ENCODE assay signal across 8 cellular contexts in the genomic region with DNA sequence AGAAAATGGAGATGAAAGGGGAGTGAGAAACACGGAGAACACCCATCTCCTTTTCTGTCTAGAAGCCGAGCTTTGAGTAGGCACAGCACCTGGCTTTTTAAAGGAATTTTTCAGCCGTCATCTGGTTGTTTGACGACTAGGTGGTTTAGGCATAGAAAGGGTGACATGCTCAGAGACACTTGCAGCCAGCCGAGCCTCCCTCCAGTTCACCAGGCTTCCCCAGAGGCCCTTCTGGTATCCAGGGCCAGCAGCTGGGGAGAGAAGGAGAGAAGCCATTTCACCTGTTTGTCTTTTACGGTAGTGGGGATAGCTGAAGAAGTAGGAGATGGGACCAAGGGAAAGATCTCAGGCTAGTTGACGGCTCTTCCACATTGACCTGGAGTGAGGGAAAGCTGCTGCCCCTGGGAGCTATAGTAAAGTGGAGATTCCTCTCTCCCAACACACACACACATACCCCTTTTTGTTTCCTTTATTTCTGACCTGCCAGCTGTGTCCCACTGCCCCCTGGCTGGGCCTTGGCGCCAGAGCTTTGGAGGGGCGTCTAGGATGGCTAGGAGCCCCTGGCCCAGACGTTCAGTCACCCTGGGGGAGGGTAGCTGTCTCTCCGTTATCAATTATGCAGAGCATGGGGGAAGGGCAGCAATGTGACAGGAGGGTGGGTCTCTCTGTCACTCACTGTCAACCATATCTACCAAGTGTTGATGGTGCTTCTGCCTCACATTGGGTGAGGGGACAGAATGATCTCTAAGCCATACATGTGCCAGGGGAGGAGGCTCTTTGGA. TPM values are rescaled to one million over a fixed set of nuclear protein-coding genes. Genes with fewer than 3 reads are reported as not detected.
DNase-seq lines count a peak whose midpoint lies in the region; ATAC-seq and TF ChIP-seq lines count a peak whose summit lies in the region.

No MANE protein-coding gene starts in this region.

- BruUV-seq in PC-9 (replicated peaks; lab: Mats Ljungman, UMichigan): no TSS peak

- peaks cover 56% of the 10 kb centered on the region for H3K4me1 Mint-ChIP-seq in GM23338

- no peaks in the 10 kb centered on the region for H3K9me2 ChIP-seq in GM23338 (ENCODE audit: insufficient read depth)
- no peaks in the 10 kb centered on the region for H3K9me2 ChIP-seq in PC-9 (ENCODE audit: insufficient read depth)

- peaks cover 8% of the 10 kb centered on the region; the same call in 1 of the 2 replicates for H4K20me1 ChIP-seq in GM23338 (replicated peaks; ENCODE audit: insufficient read depth)
- H4K20me1 ChIP-seq in PC-9 (ENCODE audit: insufficient read depth): no peaks in the 10 kb centered on the region

- H3K36me3 Mint-ChIP-seq in GM23338 (ENCODE audit: low read depth): peaks cover 3% of the 10 kb centered on the region; the same call in 2 of the 3 replicates

- no peaks in the 10 kb centered on the region for H3K27me3 ChIP-seq in GM23338 (ENCODE audit: insufficient read depth)
- no peaks in the 10 kb centered on the region for H3K27me3 ChIP-seq in PC-9 (ENCODE audit: insufficient read depth, low read depth)
- no peaks in the 10 kb centered on the region for H3K27me3 ChIP-seq in esophagus squamous epithelium
- no peaks in the 10 kb centered on the region for H3K27me3 ChIP-seq in psoas muscle (ENCODE audit: insufficient read depth in 3 of 3, low read length in 2 of 3)
- no peaks in the 10 kb centered on the region for H3K27me3 ChIP-seq in aorta (ENCODE audit: control insufficient read depth in 1 of 2, insufficient read depth in 2 of 2, low read length in 1 of 2)

- H2AFZ ChIP-seq in GM23338 (peak overlapping the region; percentile 92), PC-9 (peak overlapping the region; percentile 92)

- peak overlapping the region; percentile 82 for H3K4me3 ChIP-seq in GM23338
- peak overlapping the region; percentile 64 for H3K4me3 ChIP-seq in PC-9
- H3K4me3 ChIP-seq in esophagus squamous epithelium: peak overlapping the region; percentile 46 to 72 (median 66)
- H3K4me3 ChIP-seq in psoas muscle: peak overlapping the region; percentile 70
- no peak overlapping the region for H3K4me3 ChIP-seq in aorta (ENCODE audit: low read length in 2 of 2)

- POLR2A ChIA-PET in PC-9 (lab: Charles Lee; ENCODE audit: unreplicated experiment): interaction anchor here (0.6 to 0.7 kb wide), 3 partner anchors 77 to 679 kb away, joined by 4 to 22 read pairs (median 5); no protein-coding TSS in a partner anchor

- 27 to 36% methylated on average over 7 to 10 of the region's 11 CpGs for WGBS in esophagus squamous epithelium, 2 donors
- WGBS in psoas muscle, 3 donors: 31 to 40% (median 31%) methylated on average over 11 of the region's 11 CpGs
- WGBS in aorta, 2 donors: 20% methylated on average over 11 of the region's 11 CpGs

- H3K27ac ChIP-seq in GM23338 (ENCODE audit: low read depth): peak overlapping the region; percentile 88
- H3K27ac ChIP-seq in PC-9: no peak overlapping the region
- peak overlapping the region; percentile 69 to 89 (median 86) for H3K27ac ChIP-seq in esophagus squamous epithelium
- peak overlapping the region; percentile 48 for H3K27ac ChIP-seq in psoas muscle
- H3K27ac ChIP-seq in aorta (ENCODE audit: low read depth in 1 of 2, low read length in 2 of 2): peak overlapping the region in 1 of 2 donors; percentile 41

- DNase-seq in GM23338 (ENCODE audit: low spot score) (peak; percentile 40), PC-9 (peak in 1 of 2 experiments; percentile 6), esophagus squamous epithelium (lab: John Stamatoyannopoulos, UW) (no peak), psoas muscle (no peak), aorta (no peak), HuH-7 (ENCODE audit: low spot score) (no peak)

- H3K4me1 ChIP-seq in GM23338 (ENCODE audit: insufficient read depth) (peaks cover 35% of the 10 kb centered on the region), PC-9 (replicated peaks; ENCODE audit: insufficient read depth) (peaks cover 25% of the 10 kb centered on the region; the same call in 1 of the 2 replicates), esophagus squamous epithelium (peaks cover 14 to 64% (median 26%) of the 10 kb centered on the region in 3 donors), psoas muscle (no peaks in the 10 kb centered on the region), aorta (ENCODE audit: control insufficient read depth in 1 of 2, insufficient read depth in 2 of 2, low read length in 2 of 2) (peaks cover 0 to 2% of the 10 kb centered on the region in 2 donors)

- peaks cover 2% of the 10 kb centered on the region; the same call in 2 of the 3 replicates for H3K9me3 Mint-ChIP-seq in GM23338

- H3K79me2 ChIP-seq in GM23338 (replicated peaks; ENCODE audit: insufficient read depth) (peaks cover 17% of the 10 kb centered on the region; the same call in 1 of the 2 replicates), PC-9 (ENCODE audit: low read depth) (no peaks in the 10 kb centered on the region)

- H3F3A ChIP-seq in GM23338 (replicated peaks; ENCODE audit: low read depth) (peaks cover 9% of the 10 kb centered on the region; the same call in 1 of the 2 replicates), PC-9 (ENCODE audit: insufficient read depth, low read depth) (peaks cover 29% of the 10 kb centered on the region)

- peaks cover 17% of the 10 kb centered on the region for H3K27me3 Mint-ChIP-seq in GM23338 (ENCODE audit: insufficient read depth, low read depth, poor library complexity)

- peak overlapping the region; percentile 98 for H3K4me2 ChIP-seq in GM23338
- peak overlapping the region; percentile 83 for H3K4me2 ChIP-seq in PC-9

- CTCF ChIA-PET in PC-9 (lab: Charles Lee): interaction anchor here (0.6 to 0.9 kb wide), 2 partner anchors 132 to 173 kb away, joined by 4 to 5 read pairs; a partner anchor contains a TSS

- ATAC-seq in GM23338 (no peak), psoas muscle (no peak), aorta (ENCODE audit: low FRiP score) (no peak), HG03135 (IDR thresholded peaks at IDR 0.05; ENCODE audit: unreplicated experiment) (no peak)
- no peak for ATAC-seq in activated CD4-positive, CD25-positive, alpha-beta regulatory T cell treated with anti-CD3 and anti-CD28 coated beads, Interleukin-2, amount 50 U/mL, for 24 hours

- H3K9me3 ChIP-seq in PC-9 (ENCODE audit: insufficient read depth, low read depth): no peaks in the 10 kb centered on the region
- no peaks in the 10 kb centered on the region for H3K9me3 ChIP-seq in esophagus squamous epithelium
- no peaks in the 10 kb centered on the region for H3K9me3 ChIP-seq in psoas muscle
- H3K9me3 ChIP-seq in aorta (ENCODE audit: control insufficient read depth, low read length): no peaks in the 10 kb centered on the region

- no peak for TF ChIP-seq POLR2A in esophagus squamous epithelium (IDR thresholded peaks at IDR 0.05)

- H3K36me3 ChIP-seq in GM23338 (ENCODE audit: insufficient read depth) (no peaks in the 10 kb centered on the region), PC-9 (ENCODE audit: low read depth) (no peaks in the 10 kb centered on the region), esophagus squamous epithelium (no peaks in the 10 kb centered on the region), psoas muscle (ENCODE audit: insufficient read depth in 1 of 2, low read depth in 1 of 2) (no peaks in the 10 kb centered on the region), aorta (ENCODE audit: control insufficient read depth in 1 of 2, insufficient read depth in 2 of 2, low read length in 1 of 2) (no peaks in the 10 kb centered on the region)

- peak overlapping the region; percentile 95 for H3K27ac Mint-ChIP-seq in GM23338

- intact Hi-C loops in PC-9 (cut with micrococcal nuclease; ENCODE audit: unreplicated experiment): no loop called here
- intact Hi-C loops in esophagus squamous epithelium (cut with DNase I): no loop called here
- intact Hi-C loops in psoas muscle (cut with DNase I): loop anchor here in 1 of 2 donors (5.0 kb wide), 1 partner anchor 36 kb away; no protein-coding TSS in a partner anchor
- intact Hi-C loops in aorta (cut with DNase I): no loop called here

- TF ChIP-seq CTCF in GM23338 (conservative IDR thresholded peaks at IDR 0.05; ENCODE audit: low read depth in 2 of 2) (peak in 1 of 2 experiments; percentile 26; a peak in 1 of 4 replicates), PC-9 (conservative IDR thresholded peaks at IDR 0.05) (no peak), esophagus squamous epithelium (IDR thresholded peaks at IDR 0.05) (no peak), psoas muscle (IDR thresholded peaks at IDR 0.05) (no peak)

- H3K4me3 Mint-ChIP-seq in GM23338: peak overlapping the region; percentile 92

RNA-seq across cellular contexts. Expression of a gene that starts 5.5 kb away (rescaled TPM):
- total RNA-seq in GM23338 (2014; rRNA removed; shearing (Covaris generic)): 15.6 and 17.9 TPM in 2 replicates
- polyA plus RNA-seq in GM23338 (2016; fragmentation: Nextera tagmentation; extraction: Ambion mirVana): 6.6 and 7.9 TPM in 2 replicates
- 14.7 and 18.3 TPM in 2 replicates for total RNA-seq in PC-9 (2021)
- 1 to 10 TPM in 3 of 4 donors, under 1 TPM in 1; 0.80 to 8.4 (median 2.7) TPM for total RNA-seq in esophagus squamous epithelium
- 1 to 10 TPM; 1.9 to 2.9 (median 2.3) TPM for total RNA-seq in psoas muscle
- polyA plus RNA-seq in psoas muscle: 1 to 10 TPM; 2.3 to 3.1 (median 3.0) TPM
- 10 to 100 TPM; 21.2 to 44.5 TPM for total RNA-seq in aorta
- 10 to 100 TPM in 1 of 2 donors, 1 to 10 TPM in 1; 3.6 to 68.4 TPM for polyA plus RNA-seq in aorta

RNA-seq across cellular contexts. Expression of a gene that starts 7.3 kb away (rescaled TPM):
- 55.7 and 83.4 TPM in 2 replicates for total RNA-seq in GM23338 (2014; rRNA removed; shearing (Covaris generic))
- polyA plus RNA-seq in GM23338 (2016; fragmentation: Nextera tagmentation; extraction: Ambion mirVana): 52.1 and 57.0 TPM in 2 replicates
- 47.8 and 53.3 TPM in 2 replicates for total RNA-seq in PC-9 (2021)
- total RNA-seq in esophagus squamous epithelium: 10 to 100 TPM; 19.5 to 25.9 (median 22.7) TPM
- 10 to 100 TPM in 2 of 4 donors, 1 to 10 TPM in 2; 7.6 to 10.8 (median 10.4) TPM for total RNA-seq in psoas muscle
- 10 to 100 TPM; 10.2 to 23.3 (median 21.2) TPM for polyA plus RNA-seq in psoas muscle
- total RNA-seq in aorta: 10 to 100 TPM; 11.5 to 22.5 TPM
- 10 to 100 TPM in 1 of 2 donors, 1 to 10 TPM in 1; 8.8 to 36.3 TPM for polyA plus RNA-seq in aorta

RNA-seq across cellular contexts. Expression of a gene that starts 13.5 kb away (rescaled TPM):
- total RNA-seq in GM23338 (2014; rRNA removed; shearing (Covaris generic)): 0.69 TPM in 1 of 2 replicates, not detected in the other
- 0.71 and 0.96 TPM in 2 replicates for polyA plus RNA-seq in GM23338 (2016; fragmentation: Nextera tagmentation; extraction: Ambion mirVana)
- not detected in 2 replicates for total RNA-seq in PC-9 (2021)
- total RNA-seq in esophagus squamous epithelium: under 1 TPM in 1 of 4 donors, not detected in 3; 0.70 TPM
- not detected for total RNA-seq in psoas muscle
- not detected for polyA plus RNA-seq in psoas muscle
- not detected for total RNA-seq in aorta
- 10 to 100 TPM in 1 of 2 donors, 1 to 10 TPM in 1; 5.1 to 14.4 TPM for polyA plus RNA-seq in aorta

RNA-seq across cellular contexts. Expression of a gene that starts 41.9 kb away (rescaled TPM):
- 676 and 713 TPM in 2 replicates for total RNA-seq in GM23338 (2014; rRNA removed; shearing (Covaris generic))
- polyA plus RNA-seq in GM23338 (2016; fragmentation: Nextera tagmentation; extraction: Ambion mirVana) (397 and 473 TPM in 2 replicates), psoas muscle (100 to 1,000 TPM; 254 to 469 (median 365) TPM), aorta (100 to 1,000 TPM; 510 to 513 TPM)
- total RNA-seq in PC-9 (2021) (668 and 833 TPM in 2 replicates), esophagus squamous epithelium (100 to 1,000 TPM; 202 to 400 (median 287) TPM), psoas muscle (100 to 1,000 TPM; 354 to 507 (median 439) TPM), aorta (100 to 1,000 TPM; 578 to 688 TPM)

RNA-seq across cellular contexts. Expression of a gene that starts 52.3 kb away (rescaled TPM):
- 70.5 and 120 TPM in 2 replicates for total RNA-seq in GM23338 (2014; rRNA removed; shearing (Covaris generic))
- 302 and 303 TPM in 2 replicates for polyA plus RNA-seq in GM23338 (2016; fragmentation: Nextera tagmentation; extraction: Ambion mirVana)
- 138 and 203 TPM in 2 replicates for total RNA-seq in PC-9 (2021)
- total RNA-seq in esophagus squamous epithelium: 10 to 100 TPM; 24.9 to 72.9 (median 51.1) TPM
- total RNA-seq in psoas muscle: 10 to 100 TPM; 45.2 to 85.0 (median 62.6) TPM
- polyA plus RNA-seq in psoas muscle: 100 to 1,000 TPM in 1 of 3 donors, 10 to 100 TPM in 2; 65.6 to 136 (median 82.0) TPM
- 100 to 1,000 TPM in 1 of 2 donors, 10 to 100 TPM in 1; 94.6 to 104 TPM for total RNA-seq in aorta
- 100 to 1,000 TPM; 107 to 224 TPM for polyA plus RNA-seq in aorta

Comparison
In these comparisons a context has a peak if more than half of its experiments do, and no peak if none do; other contexts are left out.
1. H3K4me3 ChIP-seq: peak in GM23338 (single experiment), PC-9 (single experiment), esophagus squamous epithelium (4 of 4) and psoas muscle (single experiment); none in aorta (0 of 2).